ENCODE assay signal across 15 cellular contexts in genomic region chr15:63973212-63974009, GRCh38.
DNase-seq lines count a peak whose midpoint lies in the region; ATAC-seq and TF ChIP-seq lines count a peak whose summit lies in the region.
"Had no signal": no experiment of that assay in that cellular context is flagged by ENCODE, and none has a peak within 500 bp of the region (broad histone marks: within the 10 kb centered on the region; RNA-seq: fewer than 3 reads in every experiment).

No MANE protein-coding gene starts in this region.

- DNase-seq in activated CD4-positive, alpha-beta T cell treated with anti-CD3 and anti-CD28 coated beads, Interleukin-2, amount 10 ng/mL, durations not matched to agents 24 days and 14 days = no peak
- DNase-seq in activated CD4-positive, alpha-beta T cell treated with anti-CD3 and anti-CD28 coated beads, Interleukin-2, amount 10 ng/mL, durations not matched to agents 7 days and 5 days = no peak
- DNase-seq in foreskin keratinocyte (peak in 1 of 2 donors; percentile 13), 8988T (no peak)
- DNase-seq: effector CD8-positive, alpha-beta T cell; midbrain; substantia nigra; T-helper 9 cell had no signal

- H3K4me3 Mint-ChIP-seq in activated CD4-positive, alpha-beta T cell treated with anti-CD3 and anti-CD28 coated beads, Interleukin-2, amount 10 ng/mL, durations not matched to agents 24 days and 14 days = no peak overlapping the region
- no peak overlapping the region for H3K4me3 Mint-ChIP-seq in activated CD4-positive, alpha-beta T cell treated with anti-CD3 and anti-CD28 coated beads, Interleukin-2, amount 10 ng/mL, durations not matched to agents 7 days and 5 days

- H3K4me1 ChIP-seq in foreskin keratinocyte (peaks cover 5% of the 10 kb centered on the region), subcutaneous abdominal adipose tissue (ENCODE audit: control insufficient read depth in 5 of 5, insufficient read depth in 5 of 5, low read length in 5 of 5) (peaks cover 4 to 50% (median 45%) of the 10 kb centered on the region in 5 donors)

- ATAC-seq in SK-N-SH treated with all-trans-retinoic acid at 6 μM for 48 hours (peak; percentile 71), foreskin keratinocyte (no peak), HG02623 (IDR thresholded peaks at IDR 0.05; ENCODE audit: unreplicated experiment) (no peak), HG02938 (IDR thresholded peaks at IDR 0.05; ENCODE audit: unreplicated experiment) (no peak)

- no peak overlapping the region for H3K4me3 ChIP-seq in subcutaneous abdominal adipose tissue (ENCODE audit: low read depth in 1 of 5, low read length in 5 of 5)
- H3K4me3 ChIP-seq: hepatocyte had no signal

- peak overlapping the region; percentile 51 for H3K27ac Mint-ChIP-seq in activated CD4-positive, alpha-beta T cell treated with anti-CD3 and anti-CD28 coated beads, Interleukin-2, amount 10 ng/mL, durations not matched to agents 24 days and 14 days
- no peak overlapping the region for H3K27ac Mint-ChIP-seq in activated CD4-positive, alpha-beta T cell treated with anti-CD3 and anti-CD28 coated beads, Interleukin-2, amount 10 ng/mL, durations not matched to agents 7 days and 5 days
- H3K27ac Mint-ChIP-seq: progenitor cell of endocrine pancreas had no signal

- intact Hi-C loops in activated CD4-positive, alpha-beta T cell treated with anti-CD3 and anti-CD28 coated beads, Interleukin-2, amount 10 ng/mL, durations not matched to agents 24 days and 14 days (cut with micrococcal nuclease) = no loop called here

- peaks cover 8% of the 10 kb centered on the region for H3K9me3 Mint-ChIP-seq in activated CD4-positive, alpha-beta T cell treated with anti-CD3 and anti-CD28 coated beads, Interleukin-2, amount 10 ng/mL, durations not matched to agents 24 days and 14 days
- H3K9me3 Mint-ChIP-seq in activated CD4-positive, alpha-beta T cell treated with anti-CD3 and anti-CD28 coated beads, Interleukin-2, amount 10 ng/mL, durations not matched to agents 7 days and 5 days = no peaks in the 10 kb centered on the region

- H3K36me3 Mint-ChIP-seq in activated CD4-positive, alpha-beta T cell treated with anti-CD3 and anti-CD28 coated beads, Interleukin-2, amount 10 ng/mL, durations not matched to agents 24 days and 14 days (ENCODE audit: low read depth) = peaks cover 4% of the 10 kb centered on the region
- H3K36me3 Mint-ChIP-seq in activated CD4-positive, alpha-beta T cell treated with anti-CD3 and anti-CD28 coated beads, Interleukin-2, amount 10 ng/mL, durations not matched to agents 7 days and 5 days (ENCODE audit: low read depth) = peaks cover 2% of the 10 kb centered on the region

- no peaks in the 10 kb centered on the region for H3K9me3 ChIP-seq in subcutaneous abdominal adipose tissue (ENCODE audit: control insufficient read depth in 5 of 5, low read length in 5 of 5)

- POLR2A ChIA-PET in activated CD4-positive, alpha-beta T cell treated with anti-CD3 and anti-CD28 coated beads, Interleukin-2, amount 10 ng/mL, durations not matched to agents 7 days and 5 days (lab: Charles Lee) = interaction anchor here (0.7 kb wide), 1 partner anchor 7 kb away, joined by 5 read pairs; no protein-coding TSS in a partner anchor

- CTCF ChIA-PET in activated CD4-positive, alpha-beta T cell treated with anti-CD3 and anti-CD28 coated beads, Interleukin-2, amount 10 ng/mL, durations not matched to agents 7 days and 5 days (lab: Charles Lee) = interaction anchor here (0.6 to 1.6 kb wide), 4 partner anchors 11 to 149 kb away, joined by 3 to 6 read pairs (median 5); no protein-coding TSS in a partner anchor

- H3K27ac ChIP-seq in foreskin keratinocyte (peak overlapping the region; percentile 23), subcutaneous abdominal adipose tissue (ENCODE audit: low read depth, low read length) (peak overlapping the region; percentile 77)
- H3K27ac ChIP-seq: 22Rv1, hepatocyte had no signal

- peaks cover 0 to 16% (median 10%) of the 10 kb centered on the region in 5 donors for H3K36me3 ChIP-seq in subcutaneous abdominal adipose tissue (ENCODE audit: control insufficient read depth in 5 of 5, insufficient read depth in 5 of 5, low read length in 5 of 5)

- H3K27me3 Mint-ChIP-seq in activated CD4-positive, alpha-beta T cell treated with anti-CD3 and anti-CD28 coated beads, Interleukin-2, amount 10 ng/mL, durations not matched to agents 24 days and 14 days = no peaks in the 10 kb centered on the region
- peaks cover 2% of the 10 kb centered on the region for H3K27me3 Mint-ChIP-seq in activated CD4-positive, alpha-beta T cell treated with anti-CD3 and anti-CD28 coated beads, Interleukin-2, amount 10 ng/mL, durations not matched to agents 7 days and 5 days
- H3K27me3 Mint-ChIP-seq: progenitor cell of endocrine pancreas had no signal

- no peaks in the 10 kb centered on the region for H3K27me3 ChIP-seq in foreskin keratinocyte
- H3K27me3 ChIP-seq in subcutaneous abdominal adipose tissue (ENCODE audit: control insufficient read depth in 5 of 5, insufficient read depth in 4 of 5, low read length in 5 of 5) = no peaks in the 10 kb centered on the region
- H3K27me3 ChIP-seq: hepatocyte had no signal

- no peak for TF ChIP-seq CTCF in foreskin keratinocyte (conservative IDR thresholded peaks at IDR 0.05)

- H3K9ac ChIP-seq in subcutaneous abdominal adipose tissue (ENCODE audit: low read length in 5 of 5) = no peak overlapping the region

- H3K4me1 Mint-ChIP-seq in activated CD4-positive, alpha-beta T cell treated with anti-CD3 and anti-CD28 coated beads, Interleukin-2, amount 10 ng/mL, durations not matched to agents 24 days and 14 days = peaks cover 43% of the 10 kb centered on the region
- H3K4me1 Mint-ChIP-seq in activated CD4-positive, alpha-beta T cell treated with anti-CD3 and anti-CD28 coated beads, Interleukin-2, amount 10 ng/mL, durations not matched to agents 7 days and 5 days = peaks cover 35% of the 10 kb centered on the region

TF ChIP-seq in SK-N-SH treated with all-trans-retinoic acid at 6 μM for 48 hours, 23 proteins besides CTCF, POLR2A, EP300 and RAD21 (continues in another document):
- no peak for TF ChIP-seq TOX (CRISPR knock-in tag; IDR thresholded peaks at IDR 0.05; ENCODE audit: borderline replicate concordance)
- no peak for TF ChIP-seq ZFP30 (CRISPR knock-in tag; IDR thresholded peaks at IDR 0.05)
- no peak for TF ChIP-seq TCF4 (CRISPR knock-in tag; IDR thresholded peaks at IDR 0.05; ENCODE audit: borderline replicate concordance)
- no peak for TF ChIP-seq ZNF565 (CRISPR knock-in tag; conservative IDR thresholded peaks at IDR 0.05; ENCODE audit: low read depth)
- TF ChIP-seq CREB5 (CRISPR knock-in tag; IDR thresholded peaks at IDR 0.05; ENCODE audit: low read depth) = no peak
- no peak for TF ChIP-seq POU6F1 (CRISPR knock-in tag; IDR thresholded peaks at IDR 0.05; ENCODE audit: borderline replicate concordance, low read depth)
- no peak for TF ChIP-seq ZC3H10 (CRISPR knock-in tag; IDR thresholded peaks at IDR 0.05)
- no peak for TF ChIP-seq ARNTL (CRISPR knock-in tag; IDR thresholded peaks at IDR 0.05; ENCODE audit: borderline replicate concordance, low read depth)
- no peak for TF ChIP-seq BACH2 (CRISPR knock-in tag; IDR thresholded peaks at IDR 0.05; ENCODE audit: borderline replicate concordance)
- no peak for TF ChIP-seq ESRRG (CRISPR knock-in tag; IDR thresholded peaks at IDR 0.05)
- no peak for TF ChIP-seq TSHZ2 (CRISPR knock-in tag; IDR thresholded peaks at IDR 0.05)
